Comparison of ENCODE assay signal across 2 cellular contexts in genomic region chr10:113780681-113781250, GRCh38.
TF ChIP-seq lines count a peak whose summit lies in the region.

No MANE protein-coding gene starts in this region.

TF ChIP-seq in HCT116, 20 proteins besides CTCF, POLR2A, EP300 and RAD21:
- TF ChIP-seq CEBPB (IDR thresholded peaks at IDR 0.05; ENCODE audit: low read depth) (no peak), JUND (IDR thresholded peaks at IDR 0.05) (no peak), SIN3A (IDR thresholded peaks at IDR 0.05; ENCODE audit: low read depth) (no peak), POLR2AphosphoS5 (IDR thresholded peaks at IDR 0.05; ENCODE audit: low read depth, low read length) (no peak), ZFX (IDR thresholded peaks at IDR 0.05) (no peak), EZH2 (IDR thresholded peaks at IDR 0.05) (no peak), ZNF274 (IDR thresholded peaks at IDR 0.05; ENCODE audit: low read depth, low read length) (no peak), FOSL1 (IDR thresholded peaks at IDR 0.05; ENCODE audit: low read depth) (no peak), EZH2phosphoT487 (IDR thresholded peaks at IDR 0.05; ENCODE audit: borderline replicate concordance) (no peak), SRF (IDR thresholded peaks at IDR 0.05; ENCODE audit: low read depth) (no peak), MAX (IDR thresholded peaks at IDR 0.05) (no peak)
- TF ChIP-seq, protein P1, sequence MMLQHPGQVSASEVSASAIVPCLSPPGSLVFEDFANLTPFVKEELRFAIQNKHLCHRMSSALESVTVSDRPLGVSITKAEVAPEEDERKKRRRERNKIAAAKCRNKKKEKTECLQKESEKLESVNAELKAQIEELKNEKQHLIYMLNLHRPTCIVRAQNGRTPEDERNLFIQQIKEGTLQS (IDR thresholded peaks at IDR 0.05) = no peak

TF ChIP-seq in GM23338, 12 proteins besides CTCF, POLR2A, EP300 and RAD21 (continued from another document):
- TF ChIP-seq EZH2 (IDR thresholded peaks at IDR 0.05; ENCODE audit: low read depth, unreplicated experiment) = no peak
- TF ChIP-seq, protein P2, sequence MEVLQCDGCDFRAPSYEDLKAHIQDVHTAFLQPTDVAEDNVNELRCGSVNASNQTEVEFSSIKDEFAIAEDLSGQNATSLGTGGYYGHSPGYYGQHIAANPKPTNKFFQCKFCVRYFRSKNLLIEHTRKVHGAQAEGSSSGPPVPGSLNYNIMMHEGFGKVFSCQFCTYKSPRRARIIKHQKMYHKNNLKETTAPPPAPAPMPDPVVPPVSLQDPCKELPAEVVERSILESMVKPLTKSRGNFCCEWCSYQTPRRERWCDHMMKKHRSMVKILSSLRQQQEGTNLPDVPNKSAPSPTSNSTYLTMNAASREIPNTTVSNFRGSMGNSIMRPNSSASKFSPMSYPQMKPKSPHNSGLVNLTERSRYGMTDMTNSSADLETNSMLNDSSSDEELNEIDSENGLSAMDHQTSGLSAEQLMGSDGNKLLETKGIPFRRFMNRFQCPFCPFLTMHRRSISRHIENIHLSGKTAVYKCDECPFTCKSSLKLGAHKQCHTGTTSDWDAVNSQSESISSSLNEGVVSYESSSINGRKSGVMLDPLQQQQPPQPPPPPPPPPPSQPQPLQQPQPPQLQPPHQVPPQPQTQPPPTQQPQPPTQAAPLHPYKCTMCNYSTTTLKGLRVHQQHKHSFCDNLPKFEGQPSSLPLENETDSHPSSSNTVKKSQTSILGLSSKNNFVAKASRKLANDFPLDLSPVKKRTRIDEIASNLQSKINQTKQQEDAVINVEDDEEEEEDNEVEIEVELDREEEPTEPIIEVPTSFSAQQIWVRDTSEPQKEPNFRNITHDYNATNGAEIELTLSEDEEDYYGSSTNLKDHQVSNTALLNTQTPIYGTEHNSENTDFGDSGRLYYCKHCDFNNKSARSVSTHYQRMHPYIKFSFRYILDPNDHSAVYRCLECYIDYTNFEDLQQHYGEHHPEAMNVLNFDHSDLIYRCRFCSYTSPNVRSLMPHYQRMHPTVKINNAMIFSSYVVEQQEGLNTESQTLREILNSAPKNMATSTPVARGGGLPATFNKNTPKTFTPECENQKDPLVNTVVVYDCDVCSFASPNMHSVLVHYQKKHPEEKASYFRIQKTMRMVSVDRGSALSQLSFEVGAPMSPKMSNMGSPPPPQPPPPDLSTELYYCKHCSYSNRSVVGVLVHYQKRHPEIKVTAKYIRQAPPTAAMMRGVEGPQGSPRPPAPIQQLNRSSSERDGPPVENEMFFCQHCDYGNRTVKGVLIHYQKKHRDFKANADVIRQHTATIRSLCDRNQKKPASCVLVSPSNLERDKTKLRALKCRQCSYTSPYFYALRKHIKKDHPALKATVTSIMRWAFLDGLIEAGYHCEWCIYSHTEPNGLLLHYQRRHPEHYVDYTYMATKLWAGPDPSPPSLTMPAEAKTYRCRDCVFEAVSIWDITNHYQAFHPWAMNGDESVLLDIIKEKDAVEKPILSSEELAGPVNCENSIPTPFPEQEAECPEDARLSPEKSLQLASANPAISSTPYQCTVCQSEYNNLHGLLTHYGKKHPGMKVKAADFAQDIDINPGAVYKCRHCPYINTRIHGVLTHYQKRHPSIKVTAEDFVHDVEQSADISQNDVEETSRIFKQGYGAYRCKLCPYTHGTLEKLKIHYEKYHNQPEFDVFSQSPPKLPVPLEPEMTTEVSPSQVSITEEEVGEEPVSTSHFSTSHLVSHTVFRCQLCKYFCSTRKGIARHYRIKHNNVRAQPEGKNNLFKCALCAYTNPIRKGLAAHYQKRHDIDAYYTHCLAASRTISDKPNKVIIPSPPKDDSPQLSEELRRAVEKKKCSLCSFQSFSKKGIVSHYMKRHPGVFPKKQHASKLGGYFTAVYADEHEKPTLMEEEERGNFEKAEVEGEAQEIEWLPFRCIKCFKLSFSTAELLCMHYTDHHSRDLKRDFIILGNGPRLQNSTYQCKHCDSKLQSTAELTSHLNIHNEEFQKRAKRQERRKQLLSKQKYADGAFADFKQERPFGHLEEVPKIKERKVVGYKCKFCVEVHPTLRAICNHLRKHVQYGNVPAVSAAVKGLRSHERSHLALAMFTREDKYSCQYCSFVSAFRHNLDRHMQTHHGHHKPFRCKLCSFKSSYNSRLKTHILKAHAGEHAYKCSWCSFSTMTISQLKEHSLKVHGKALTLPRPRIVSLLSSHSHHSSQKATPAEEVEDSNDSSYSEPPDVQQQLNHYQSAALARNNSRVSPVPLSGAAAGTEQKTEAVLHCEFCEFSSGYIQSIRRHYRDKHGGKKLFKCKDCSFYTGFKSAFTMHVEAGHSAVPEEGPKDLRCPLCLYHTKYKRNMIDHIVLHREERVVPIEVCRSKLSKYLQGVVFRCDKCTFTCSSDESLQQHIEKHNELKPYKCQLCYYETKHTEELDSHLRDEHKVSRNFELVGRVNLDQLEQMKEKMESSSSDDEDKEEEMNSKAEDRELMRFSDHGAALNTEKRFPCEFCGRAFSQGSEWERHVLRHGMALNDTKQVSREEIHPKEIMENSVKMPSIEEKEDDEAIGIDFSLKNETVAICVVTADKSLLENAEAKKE (CRISPR knock-in tag; IDR thresholded peaks at IDR 0.05) = no peak
- TF ChIP-seq JUNB (IDR thresholded peaks at IDR 0.05; ENCODE audit: unreplicated experiment) = no peak
- TF ChIP-seq, protein P3, sequence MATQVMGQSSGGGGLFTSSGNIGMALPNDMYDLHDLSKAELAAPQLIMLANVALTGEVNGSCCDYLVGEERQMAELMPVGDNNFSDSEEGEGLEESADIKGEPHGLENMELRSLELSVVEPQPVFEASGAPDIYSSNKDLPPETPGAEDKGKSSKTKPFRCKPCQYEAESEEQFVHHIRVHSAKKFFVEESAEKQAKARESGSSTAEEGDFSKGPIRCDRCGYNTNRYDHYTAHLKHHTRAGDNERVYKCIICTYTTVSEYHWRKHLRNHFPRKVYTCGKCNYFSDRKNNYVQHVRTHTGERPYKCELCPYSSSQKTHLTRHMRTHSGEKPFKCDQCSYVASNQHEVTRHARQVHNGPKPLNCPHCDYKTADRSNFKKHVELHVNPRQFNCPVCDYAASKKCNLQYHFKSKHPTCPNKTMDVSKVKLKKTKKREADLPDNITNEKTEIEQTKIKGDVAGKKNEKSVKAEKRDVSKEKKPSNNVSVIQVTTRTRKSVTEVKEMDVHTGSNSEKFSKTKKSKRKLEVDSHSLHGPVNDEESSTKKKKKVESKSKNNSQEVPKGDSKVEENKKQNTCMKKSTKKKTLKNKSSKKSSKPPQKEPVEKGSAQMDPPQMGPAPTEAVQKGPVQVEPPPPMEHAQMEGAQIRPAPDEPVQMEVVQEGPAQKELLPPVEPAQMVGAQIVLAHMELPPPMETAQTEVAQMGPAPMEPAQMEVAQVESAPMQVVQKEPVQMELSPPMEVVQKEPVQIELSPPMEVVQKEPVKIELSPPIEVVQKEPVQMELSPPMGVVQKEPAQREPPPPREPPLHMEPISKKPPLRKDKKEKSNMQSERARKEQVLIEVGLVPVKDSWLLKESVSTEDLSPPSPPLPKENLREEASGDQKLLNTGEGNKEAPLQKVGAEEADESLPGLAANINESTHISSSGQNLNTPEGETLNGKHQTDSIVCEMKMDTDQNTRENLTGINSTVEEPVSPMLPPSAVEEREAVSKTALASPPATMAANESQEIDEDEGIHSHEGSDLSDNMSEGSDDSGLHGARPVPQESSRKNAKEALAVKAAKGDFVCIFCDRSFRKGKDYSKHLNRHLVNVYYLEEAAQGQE (IDR thresholded peaks at IDR 0.05; ENCODE audit: unreplicated experiment) = no peak
- no peak for TF ChIP-seq STAT1 (IDR thresholded peaks at IDR 0.05; ENCODE audit: unreplicated experiment)
- TF ChIP-seq CREB1 (CRISPR knock-in tag; IDR thresholded peaks at IDR 0.05; ENCODE audit: low read depth) = no peak
- TF ChIP-seq ZNF331 (CRISPR knock-in tag; IDR thresholded peaks at IDR 0.05; ENCODE audit: low read depth) = no peak
- TF ChIP-seq ETS1 (IDR thresholded peaks at IDR 0.05) = no peak
- TF ChIP-seq ZNF114 (CRISPR knock-in tag; IDR thresholded peaks at IDR 0.05) = no peak
- TF ChIP-seq NANOG (IDR thresholded peaks at IDR 0.05; ENCODE audit: borderline replicate concordance) = no peak
- no peak for TF ChIP-seq POLR2AphosphoS5 (IDR thresholded peaks at IDR 0.05; ENCODE audit: low read depth)
